Comparison of ENCODE assay signal across 1 cellular context in the genomic region with DNA sequence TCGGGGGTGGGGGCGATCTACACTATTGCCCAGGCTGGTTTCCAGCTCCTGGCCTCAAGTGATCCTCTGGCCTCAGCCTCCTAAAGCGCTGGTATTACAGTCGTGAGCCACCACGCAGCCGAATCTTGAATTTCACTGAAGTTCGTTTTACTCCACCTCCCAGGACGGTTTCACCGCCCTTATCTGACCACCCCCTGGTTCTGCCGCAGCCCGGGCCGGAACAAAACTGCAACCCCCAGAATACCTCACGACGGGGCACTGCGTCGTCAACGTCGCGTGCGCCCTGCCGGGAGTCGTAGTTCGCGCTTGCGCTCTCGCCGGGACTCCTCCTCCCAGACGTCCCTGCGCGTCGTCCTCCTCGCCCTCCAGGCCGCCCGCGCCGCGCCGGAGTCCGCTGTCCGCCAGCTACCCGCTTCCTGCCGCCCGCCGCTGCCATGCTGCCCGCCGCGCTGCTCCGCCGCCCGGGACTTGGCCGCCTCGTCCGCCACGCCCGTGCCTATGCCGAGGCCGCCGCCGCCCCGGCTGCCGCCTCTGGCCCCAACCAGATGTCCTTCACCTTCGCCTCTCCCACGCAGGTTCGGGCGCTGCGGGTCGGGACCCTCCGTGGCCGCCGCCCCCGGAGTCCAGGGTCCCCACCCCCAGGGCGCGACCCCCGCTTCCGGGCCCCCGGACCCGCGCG.
TF ChIP-seq lines count a peak whose summit lies in the region.

A gene (plus strand): TSS at position 335 of the 679 bp plus-strand sequence. CDS start 100 bp downstream, at position 435.

TF ChIP-seq in K562, 482 proteins besides CTCF, POLR2A, EP300 and RAD21 (continued from another document):
- no peak for TF ChIP-seq SAFB2 (IDR thresholded peaks at IDR 0.05; ENCODE audit: borderline replicate concordance, low read depth, low read length, severe bottlenecking)
- TF ChIP-seq SMC3 (conservative IDR thresholded peaks at IDR 0.05; ENCODE audit: insufficient read depth, low read depth, low read length): 0 out of 2 replicates have a peak, but pooled peaks have one; percentile 5
- peak; percentile 62; the same call in 1 of the 2 replicates for TF ChIP-seq E2F3 (CRISPR knock-in tag; IDR thresholded peaks at IDR 0.05)
- TF ChIP-seq, protein P1, sequence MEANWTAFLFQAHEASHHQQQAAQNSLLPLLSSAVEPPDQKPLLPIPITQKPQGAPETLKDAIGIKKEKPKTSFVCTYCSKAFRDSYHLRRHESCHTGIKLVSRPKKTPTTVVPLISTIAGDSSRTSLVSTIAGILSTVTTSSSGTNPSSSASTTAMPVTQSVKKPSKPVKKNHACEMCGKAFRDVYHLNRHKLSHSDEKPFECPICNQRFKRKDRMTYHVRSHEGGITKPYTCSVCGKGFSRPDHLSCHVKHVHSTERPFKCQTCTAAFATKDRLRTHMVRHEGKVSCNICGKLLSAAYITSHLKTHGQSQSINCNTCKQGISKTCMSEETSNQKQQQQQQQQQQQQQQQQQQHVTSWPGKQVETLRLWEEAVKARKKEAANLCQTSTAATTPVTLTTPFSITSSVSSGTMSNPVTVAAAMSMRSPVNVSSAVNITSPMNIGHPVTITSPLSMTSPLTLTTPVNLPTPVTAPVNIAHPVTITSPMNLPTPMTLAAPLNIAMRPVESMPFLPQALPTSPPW (CRISPR knock-in tag; IDR thresholded peaks at IDR 0.05): peak; percentile 81
- TF ChIP-seq MAZ (CRISPR knock-in tag; conservative IDR thresholded peaks at IDR 0.05 in 1 of 2, IDR thresholded peaks at IDR 0.05 in 1 of 2): peak in 1 of 2 experiments; percentile 55; a peak in 3 of 4 replicates
- no peak; the same call in 1 of the 2 replicates for TF ChIP-seq TCF3 (CRISPR knock-in tag; IDR thresholded peaks at IDR 0.05)
- peak; percentile 65; the same call in 1 of the 2 replicates for TF ChIP-seq MTA3 (IDR thresholded peaks at IDR 0.05; ENCODE audit: borderline replicate concordance)
- TF ChIP-seq ZNF780A (CRISPR knock-in tag; IDR thresholded peaks at IDR 0.05): no peak
- TF ChIP-seq ETV5 (CRISPR knock-in tag; IDR thresholded peaks at IDR 0.05; ENCODE audit: low read depth): peak; percentile 17; the same call in 1 of the 2 replicates
- peak; percentile 24; the same call in 1 of the 2 replicates for TF ChIP-seq ZNF175 (CRISPR knock-in tag; IDR thresholded peaks at IDR 0.05; ENCODE audit: low read depth)
- TF ChIP-seq ETV6 (IDR thresholded peaks at IDR 0.05; ENCODE audit: borderline replicate concordance in 1 of 2, low read depth in 2 of 2, low read length in 1 of 2): no peak
- TF ChIP-seq ETV6 (CRISPR knock-in tag; IDR thresholded peaks at IDR 0.05; ENCODE audit: borderline replicate concordance): 0 out of 2 replicates have a peak, but pooled peaks have one; percentile 3
- TF ChIP-seq, protein P2, sequence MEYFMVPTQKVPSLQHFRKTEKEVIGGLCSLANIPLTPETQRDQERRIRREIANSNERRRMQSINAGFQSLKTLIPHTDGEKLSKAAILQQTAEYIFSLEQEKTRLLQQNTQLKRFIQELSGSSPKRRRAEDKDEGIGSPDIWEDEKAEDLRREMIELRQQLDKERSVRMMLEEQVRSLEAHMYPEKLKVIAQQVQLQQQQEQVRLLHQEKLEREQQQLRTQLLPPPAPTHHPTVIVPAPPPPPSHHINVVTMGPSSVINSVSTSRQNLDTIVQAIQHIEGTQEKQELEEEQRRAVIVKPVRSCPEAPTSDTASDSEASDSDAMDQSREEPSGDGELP (CRISPR knock-in tag; IDR thresholded peaks at IDR 0.05; ENCODE audit: borderline replicate concordance): peak; percentile 84; the same call in 1 of the 2 replicates
- TF ChIP-seq MYC (IDR thresholded peaks at IDR 0.05; ENCODE audit: low read depth, low read length): peak; percentile 50; the same call in 1 of the 2 replicates
- no peak for TF ChIP-seq MYC (CRISPR knock-in tag; IDR thresholded peaks at IDR 0.05; ENCODE audit: borderline replicate concordance, low read depth)
- peak; percentile 69; the same call in 1 of the 2 replicates for TF ChIP-seq EGR1 (conservative IDR thresholded peaks at IDR 0.05)
- TF ChIP-seq ZNF644 (tag; IDR thresholded peaks at IDR 0.05; ENCODE audit: low read depth): peak; percentile 77; the same call in 1 of the 2 replicates
- peak; percentile 71 for TF ChIP-seq GABPB1 (CRISPR knock-in tag; IDR thresholded peaks at IDR 0.05)
- TF ChIP-seq POLR2G (IDR thresholded peaks at IDR 0.05; ENCODE audit: low read depth, low read length): peak; percentile 90
- peak; percentile 93; the same call in 1 of the 2 replicates for TF ChIP-seq GATAD2B (IDR thresholded peaks at IDR 0.05; ENCODE audit: borderline replicate concordance)
- TF ChIP-seq RBM14 (IDR thresholded peaks at IDR 0.05; ENCODE audit: borderline replicate concordance, insufficient read depth, low read depth, low read length): no peak
- no peak for TF ChIP-seq TEAD4 (IDR thresholded peaks at IDR 0.05; ENCODE audit: low read length)
- TF ChIP-seq TEAD4 (CRISPR knock-in tag; IDR thresholded peaks at IDR 0.05; ENCODE audit: borderline replicate concordance): no peak
